ENCODE assay signal across 24 cellular contexts in the genomic region with DNA sequence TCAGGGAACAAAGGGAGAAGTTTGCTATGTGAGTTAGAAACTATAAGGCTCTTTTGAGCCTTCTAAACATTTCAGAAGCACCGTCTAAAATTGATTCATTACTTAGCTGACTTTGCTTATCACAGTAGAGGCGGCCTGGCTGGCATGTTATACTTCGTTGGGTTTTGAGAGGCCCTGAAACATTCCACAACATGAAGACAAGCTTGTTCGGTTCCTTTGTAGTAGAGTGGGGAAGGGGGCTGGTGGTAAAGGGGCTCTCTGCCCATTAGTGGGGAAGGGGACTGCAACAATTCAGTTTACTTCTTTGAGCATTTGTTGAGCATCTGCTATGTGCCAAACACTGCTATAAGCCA. TPM values are rescaled to one million over a fixed set of nuclear protein-coding genes. Genes with fewer than 3 reads are reported as not detected.
DNase-seq lines count a peak whose midpoint lies in the region; ATAC-seq and TF ChIP-seq lines count a peak whose summit lies in the region.
"Had no signal": no experiment of that assay in that cellular context is flagged by ENCODE, and none has a peak within 500 bp of the region (broad histone marks: within the 10 kb centered on the region; RNA-seq: fewer than 3 reads in every experiment).

No MANE protein-coding gene starts in this region.

- TF ChIP-seq CTCF in neural crest cell (conservative IDR thresholded peaks at IDR 0.05) = no peak
- TF ChIP-seq CTCF in type B pancreatic cell (conservative IDR thresholded peaks at IDR 0.05) = no peak

- H3K4me3 Mint-ChIP-seq in activated T-cell treated with anti-CD3 and anti-CD28 coated beads, Interleukin-2, amount 50 U/mL, for 72 hours = peak overlapping the region in 1 of 2 donors; percentile 35
- H3K4me3 Mint-ChIP-seq in neural crest cell (peak overlapping the region; percentile 42), type B pancreatic cell (peak overlapping the region; percentile 44)
- H3K4me3 Mint-ChIP-seq: activated naive CD4-positive, alpha-beta T cell treated with anti-CD3 and anti-CD28 coated beads for 36 hours; effector memory CD8-positive, alpha-beta T cell; T-helper 17 cell had no signal

- H3K27ac Mint-ChIP-seq in activated T-cell treated with anti-CD3 and anti-CD28 coated beads, Interleukin-2, amount 50 U/mL, for 72 hours = peak overlapping the region; percentile 78
- H3K27ac Mint-ChIP-seq in neural crest cell (ENCODE audit: unreplicated experiment) = no peak overlapping the region
- H3K27ac Mint-ChIP-seq in type B pancreatic cell = peak overlapping the region; percentile 82
- H3K27ac Mint-ChIP-seq: activated naive CD4-positive, alpha-beta T cell treated with anti-CD3 and anti-CD28 coated beads for 36 hours; effector memory CD8-positive, alpha-beta T cell; T-helper 17 cell had no signal

- peaks cover 5% of the 10 kb centered on the region for H3K27me3 Mint-ChIP-seq in activated T-cell treated with anti-CD3 and anti-CD28 coated beads, Interleukin-2, amount 50 U/mL, for 72 hours (ENCODE audit: low read depth)
- H3K27me3 Mint-ChIP-seq in neural crest cell (ENCODE audit: low read depth) = no peaks in the 10 kb centered on the region
- H3K27me3 Mint-ChIP-seq in type B pancreatic cell = no peaks in the 10 kb centered on the region
- H3K27me3 Mint-ChIP-seq: T-helper 17 cell had no signal

- peaks cover 0 to 4% of the 10 kb centered on the region in 2 donors for H3K9me3 Mint-ChIP-seq in activated T-cell treated with anti-CD3 and anti-CD28 coated beads, Interleukin-2, amount 50 U/mL, for 72 hours
- H3K9me3 Mint-ChIP-seq in neural crest cell (peaks cover 3% of the 10 kb centered on the region), type B pancreatic cell (no peaks in the 10 kb centered on the region)
- H3K9me3 Mint-ChIP-seq: effector memory CD8-positive, alpha-beta T cell had no signal

- peaks cover 32% of the 10 kb centered on the region for H3K4me1 Mint-ChIP-seq in activated T-cell treated with anti-CD3 and anti-CD28 coated beads, Interleukin-2, amount 50 U/mL, for 72 hours (ENCODE audit: low read depth)
- H3K4me1 Mint-ChIP-seq in neural crest cell (peaks cover 44% of the 10 kb centered on the region), type B pancreatic cell (ENCODE audit: unreplicated experiment) (peaks cover 40% of the 10 kb centered on the region)

- peaks cover 4% of the 10 kb centered on the region in 2 donors for H3K36me3 Mint-ChIP-seq in activated T-cell treated with anti-CD3 and anti-CD28 coated beads, Interleukin-2, amount 50 U/mL, for 72 hours (ENCODE audit: insufficient read depth in 2 of 2)
- H3K36me3 Mint-ChIP-seq in neural crest cell (ENCODE audit: low read depth) (peaks cover 12% of the 10 kb centered on the region), type B pancreatic cell (peaks cover under 1% of the 10 kb centered on the region)

- DNase-seq in activated T-cell treated with anti-CD3 and anti-CD28 coated beads, Interleukin-2, amount 50 U/mL, for 72 hours = no peak
- DNase-seq in activated T-cell treated with anti-CD3 and anti-CD28 coated beads for 4 hours = no peak
- DNase-seq in neural crest cell (ENCODE audit: low read depth, low spot score) = no peak
- DNase-seq in type B pancreatic cell (ENCODE audit: extremely low spot score, unreplicated experiment) = no peak
- DNase-seq in islet precursor cell = no peak
- DNase-seq: activated CD4-positive, alpha-beta T cell treated with anti-CD3 and anti-CD28 coated beads, Interleukin-2, amount 50 U/mL, for 1 hour; activated naive CD4-positive, alpha-beta T cell treated with anti-CD3 and anti-CD28 coated beads for 36 hours; aorta; COR-L47; effector memory CD8-positive, alpha-beta T cell; left ventricle myocardium inferior; mucosa of descending colon; MV-4-11; NCI-H1694; NCI-H82; stimulated activated CD4-positive, alpha-beta T cell treated with anti-CD3 and anti-CD28 coated beads, Interleukin-4, amount 100 ng/mL, for 1 hour; stomach; T-helper 17 cell; uterus had no signal

- ATAC-seq in activated T-cell treated with anti-CD3 and anti-CD28 coated beads, Interleukin-2, amount 50 U/mL, for 72 hours (replicated peaks in 1 of 2) = no peak
- ATAC-seq in GM18873 (IDR thresholded peaks at IDR 0.05; ENCODE audit: low FRiP score, unreplicated experiment) (no peak), HG03108 (IDR thresholded peaks at IDR 0.05; ENCODE audit: unreplicated experiment) (no peak)
- ATAC-seq: effector memory CD8-positive, alpha-beta T cell; mucosa of descending colon; Panc1; T-helper 17 cell had no signal

- peak overlapping the region; percentile 42 for H3K27ac ChIP-seq in angular gyrus (ENCODE audit: low read depth, low read length)
- H3K27ac ChIP-seq: left ventricle myocardium inferior, SJSA1 had no signal

RNA-seq across cellular contexts. Expression of gene ZBTB38, which starts 23.7 kb away (rescaled TPM):
- total RNA-seq in activated T-cell treated with anti-CD3 and anti-CD28 coated beads, Interleukin-2, amount 50 U/mL, for 72 hours = 10 to 100 TPM; 50.7 to 82.9 TPM
- total RNA-seq in neural crest cell (27.9 and 28.1 TPM in 2 replicates), type B pancreatic cell (ENCODE audit: low replicate concordance) (29.4 and 35.4 TPM in 2 replicates)
